ENCODE assay signal across 8 cellular contexts in the genomic region with DNA sequence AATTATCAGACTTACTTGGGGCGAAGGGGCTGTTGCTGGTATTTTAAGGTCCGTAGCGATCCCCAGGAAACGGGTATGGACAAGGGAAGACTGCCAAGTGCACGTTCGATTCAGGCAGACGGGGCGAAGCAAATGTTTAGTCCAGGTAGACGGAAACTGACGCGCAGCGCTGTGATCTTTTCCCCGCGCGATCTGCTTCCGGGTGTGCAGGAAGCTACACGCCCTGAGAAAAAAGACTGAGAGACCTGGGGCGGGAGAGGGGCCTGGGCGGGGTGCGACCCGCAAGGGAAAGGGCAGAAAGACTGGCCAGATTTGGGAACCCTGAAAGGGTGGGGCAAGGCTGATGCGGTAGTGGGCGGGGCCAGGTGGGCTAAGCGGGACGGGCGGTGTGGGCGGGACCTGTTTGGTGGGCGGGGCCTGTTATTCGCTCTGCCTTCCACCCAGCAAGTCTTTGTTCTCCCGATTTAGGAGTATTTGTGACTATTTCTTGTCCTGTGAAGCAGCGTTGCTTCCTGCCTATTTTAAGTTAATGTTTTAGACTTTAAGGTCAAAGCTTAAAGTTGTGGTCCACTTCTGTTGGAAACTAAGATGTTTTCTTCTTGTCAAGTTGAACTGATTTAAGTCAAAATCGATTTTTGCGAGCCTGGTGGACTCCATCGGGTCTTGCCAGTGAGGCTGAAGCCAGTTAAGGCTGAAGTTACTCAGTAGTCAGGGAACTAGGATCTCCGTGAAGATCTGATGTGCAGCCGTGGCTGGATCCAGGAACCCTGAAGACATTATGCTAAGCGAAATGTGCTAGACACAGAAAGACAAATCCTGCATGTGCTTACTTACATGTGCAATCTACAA. TPM values are rescaled to one million over a fixed set of nuclear protein-coding genes. Genes with fewer than 3 reads are reported as not detected.
DNase-seq lines count a peak whose midpoint lies in the region; ATAC-seq and TF ChIP-seq lines count a peak whose summit lies in the region.

A gene (minus strand): TSS at position 301 of the 849 bp plus-strand sequence. CDS start 3,549 bp downstream, outside the sequence.

- H3K79me2 ChIP-seq in SU-DHL-6 (ENCODE audit: insufficient read depth, low read length) (0 out of 2 replicates have a peak, but pooled peaks cover 5% of the 10 kb centered on the region), parathyroid adenoma (no peaks in the 10 kb centered on the region)

- H3K27me3 ChIP-seq in SU-DHL-6 (ENCODE audit: low read length) (no peaks in the 10 kb centered on the region), cardiac muscle cell (no peaks in the 10 kb centered on the region), parathyroid adenoma (ENCODE audit: control insufficient read depth, insufficient read depth, low read length) (no peaks in the 10 kb centered on the region), thymus (ENCODE audit: control insufficient read depth, insufficient read depth) (no peaks in the 10 kb centered on the region)

- H3K9ac ChIP-seq in SU-DHL-6 (ENCODE audit: low read length), result peak within 1 kb of the TSS; percentile 69
- H3K9ac ChIP-seq in parathyroid adenoma, result peak within 1 kb of the TSS; percentile 20

- peak within 1 kb of the TSS; percentile 87 for H3K4me3 Mint-ChIP-seq in activated naive CD8-positive, alpha-beta T cell treated with anti-CD3 and anti-CD28 coated beads for 36 hours

- H3F3A ChIP-seq in SU-DHL-6 (ENCODE audit: insufficient read depth), result no peaks in the 10 kb centered on the region

- H3K27ac Mint-ChIP-seq in activated naive CD8-positive, alpha-beta T cell treated with anti-CD3 and anti-CD28 coated beads for 36 hours, result peak within 1 kb of the TSS; percentile 89

- no peak for TF ChIP-seq POLR2A in NB4 (IDR thresholded peaks at IDR 0.05; ENCODE audit: extremely low read depth, insufficient read length)

- no peaks in the 10 kb centered on the region for H3K4me1 ChIP-seq in cardiac muscle cell (ENCODE audit: low read depth)
- peaks cover 7% of the 10 kb centered on the region for H3K4me1 ChIP-seq in parathyroid adenoma
- peaks cover 4% of the 10 kb centered on the region for H3K4me1 ChIP-seq in thymus (ENCODE audit: control insufficient read depth, insufficient read depth, low read length)

- peaks cover 20% of the 10 kb centered on the region for H3K4me1 Mint-ChIP-seq in activated naive CD8-positive, alpha-beta T cell treated with anti-CD3 and anti-CD28 coated beads for 36 hours

- H3K4me3 ChIP-seq in NB4 (ENCODE audit: low read depth, low read length) (peak within 1 kb of the TSS; percentile 86), SU-DHL-6 (ENCODE audit: insufficient read depth, low read length, poor library complexity, severe bottlenecking) (peak within 1 kb of the TSS; percentile 62), cardiac muscle cell (peak within 1 kb of the TSS; percentile 60), parathyroid adenoma (ENCODE audit: low read depth, low read length) (peak within 1 kb of the TSS; percentile 57), thymus (ENCODE audit: low read length) (peak within 1 kb of the TSS; percentile 64)

- H3K9me3 ChIP-seq in SU-DHL-6 (ENCODE audit: insufficient read depth, low read length) (no peaks in the 10 kb centered on the region), cardiac muscle cell (ENCODE audit: low read depth) (no peaks in the 10 kb centered on the region), parathyroid adenoma (ENCODE audit: control insufficient read depth, low read length) (no peaks in the 10 kb centered on the region), thymus (ENCODE audit: control insufficient read depth) (peaks cover 3% of the 10 kb centered on the region)

- H3K9me3 Mint-ChIP-seq in activated naive CD8-positive, alpha-beta T cell treated with anti-CD3 and anti-CD28 coated beads for 36 hours, result peaks cover 7% of the 10 kb centered on the region

- H3K4me2 ChIP-seq in SU-DHL-6 (ENCODE audit: low read depth, low read length, poor library complexity, severe bottlenecking), result peak within 1 kb of the TSS; percentile 61
- H3K4me2 ChIP-seq in parathyroid adenoma (ENCODE audit: low read length), result peak within 1 kb of the TSS; percentile 68

- H2AFZ ChIP-seq in SU-DHL-6 (ENCODE audit: low read depth, low read length, severe bottlenecking) (peak within 1 kb of the TSS; percentile 68), parathyroid adenoma (peak within 1 kb of the TSS; percentile 96)

- no peaks in the 10 kb centered on the region for H3K9me2 ChIP-seq in SU-DHL-6 (replicated peaks; ENCODE audit: insufficient read depth, low read length)

- H3K36me3 Mint-ChIP-seq in activated naive CD8-positive, alpha-beta T cell treated with anti-CD3 and anti-CD28 coated beads for 36 hours, result peaks cover 35% of the 10 kb centered on the region

- H3K36me3 ChIP-seq in SU-DHL-6 (ENCODE audit: low read length) (no peaks in the 10 kb centered on the region), cardiac muscle cell (peaks cover 4% of the 10 kb centered on the region), parathyroid adenoma (ENCODE audit: control insufficient read depth, insufficient read depth, low read length) (no peaks in the 10 kb centered on the region), thymus (ENCODE audit: control insufficient read depth, insufficient read depth) (peaks cover 7% of the 10 kb centered on the region)

- peak; percentile 78 for DNase-seq in COLO668 (lab: John Stamatoyannopoulos, UW; ENCODE audit: unreplicated experiment)
- DNase-seq in NB4 (ENCODE audit: low read depth), result peak; percentile 78
- DNase-seq in activated naive CD8-positive, alpha-beta T cell treated with anti-CD3 and anti-CD28 coated beads for 36 hours, result peak; percentile 87
- DNase-seq in cardiac muscle cell (ENCODE audit: low read depth in 1 of 2, low spot score in 1 of 2), result peak; percentile 81 to 87

- no peaks in the 10 kb centered on the region for H4K20me1 ChIP-seq in SU-DHL-6 (ENCODE audit: low read depth, low read length)

- TF ChIP-seq CTCF in NB4 (IDR thresholded peaks at IDR 0.05; ENCODE audit: low read depth, low read length) (no peak), SU-DHL-6 (IDR thresholded peaks at IDR 0.05; ENCODE audit: insufficient read depth, low read length, poor library complexity, severe bottlenecking) (no peak), cardiac muscle cell (IDR thresholded peaks at IDR 0.05; ENCODE audit: low read depth, low read length) (no peak), parathyroid adenoma (IDR thresholded peaks at IDR 0.05) (no peak)

- no peaks in the 10 kb centered on the region for H3K27me3 Mint-ChIP-seq in activated naive CD8-positive, alpha-beta T cell treated with anti-CD3 and anti-CD28 coated beads for 36 hours

- 8% methylated on average over 37 of the region's 37 CpGs for WGBS in thymus

- ATAC-seq in GM21737 (IDR thresholded peaks at IDR 0.05; ENCODE audit: unreplicated experiment), result peak; percentile 76

- peak within 1 kb of the TSS; percentile 30; the same call in 1 of the 2 replicates for H3K27ac ChIP-seq in SU-DHL-6 (ENCODE audit: low read depth, low read length)
- H3K27ac ChIP-seq in cardiac muscle cell, result peak within 1 kb of the TSS; percentile 13
- H3K27ac ChIP-seq in parathyroid adenoma, result peak within 1 kb of the TSS; percentile 80
- H3K27ac ChIP-seq in thymus (ENCODE audit: low read depth), result peak within 1 kb of the TSS; percentile 91

RNA-seq across cellular contexts. Expression of the gene that starts here (rescaled TPM):
- total RNA-seq in activated naive CD8-positive, alpha-beta T cell treated with anti-CD3 and anti-CD28 coated beads for 36 hours, result 10 to 100 TPM; 10.0 to 12.0 TPM
- total RNA-seq in cardiac muscle cell, result 9.4 and 13.1 TPM in 2 replicates
- 7.3 and 10.8 TPM in 2 replicates for polyA plus RNA-seq in cardiac muscle cell
- polyA plus RNA-seq in thymus, result 13.3 TPM

Comparison
In these comparisons a context has a peak if more than half of its experiments do, and no peak if none do; other contexts are left out.
1. Peak in every context shown above with its lines: DNase-seq, ATAC-seq, H3K4me3 ChIP-seq and H3K27ac ChIP-seq.
2. H3K27ac ChIP-seq: peak in every context shown above with its lines; median percentile 91 in thymus; 80 in parathyroid adenoma; 30 in SU-DHL-6; 13 in cardiac muscle cell.